Comparison of ENCODE assay signal across 8 cellular contexts in the genomic region with DNA sequence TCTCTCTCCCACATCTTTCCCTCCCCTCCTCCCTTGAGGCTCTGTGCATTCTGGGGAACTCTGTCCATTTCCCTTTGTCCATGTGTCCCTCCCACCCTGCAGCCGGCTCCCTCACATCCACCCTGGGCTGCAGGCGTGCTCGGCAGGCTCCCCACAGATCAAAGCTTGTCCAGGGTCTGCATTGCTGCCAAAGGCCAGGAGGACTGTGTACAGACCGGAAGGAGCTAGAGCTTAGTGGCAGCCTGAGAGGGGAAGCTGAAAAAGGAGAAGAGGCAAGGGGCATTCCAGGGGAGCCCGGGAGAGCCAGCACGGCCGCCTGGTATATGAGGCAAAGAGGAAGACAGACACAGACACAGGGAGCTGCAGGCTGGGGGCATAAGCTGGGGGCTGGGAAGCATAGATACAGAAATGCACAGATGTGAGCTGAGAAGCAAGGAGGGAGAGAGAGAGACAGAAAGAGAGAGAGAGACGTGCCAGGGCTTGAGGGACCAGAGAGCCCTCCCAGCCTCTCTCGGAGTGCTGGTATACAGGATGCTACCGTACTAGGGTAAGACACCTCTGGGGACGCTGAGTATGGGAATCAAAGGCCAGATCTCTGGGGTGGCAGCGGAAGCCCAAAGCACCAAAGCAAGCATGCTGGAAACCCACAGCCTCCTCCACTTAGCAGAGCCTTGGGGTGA. TPM values are rescaled to one million over a fixed set of nuclear protein-coding genes. Genes with fewer than 3 reads are reported as not detected.
DNase-seq lines count a peak whose midpoint lies in the region; ATAC-seq and TF ChIP-seq lines count a peak whose summit lies in the region.

No MANE protein-coding gene starts in this region.

- POLR2A ChIA-PET in activated CD4-positive, alpha-beta memory T cell treated with anti-CD3 and anti-CD28 coated beads, Interleukin-2, amount 10 ng/mL, durations not matched to agents 7 days and 5 days (lab: Charles Lee) = interaction anchor here (0.6 to 7.9 kb wide), 23 partner anchors 8 to 317 kb away, joined by 3 to 153 read pairs (median 5); a partner anchor contains a TSS

- no peak overlapping the region for H3K27ac ChIP-seq in right cardiac atrium (ENCODE audit: low read length)

- no peaks in the 10 kb centered on the region for H3K4me1 ChIP-seq in right cardiac atrium (ENCODE audit: control insufficient read depth, insufficient read depth, low read length)

- H3K36me3 Mint-ChIP-seq in activated CD4-positive, alpha-beta memory T cell treated with anti-CD3 and anti-CD28 coated beads, Interleukin-2, amount 10 ng/mL, durations not matched to agents 7 days and 5 days (ENCODE audit: low read depth) = peaks cover 64% of the 10 kb centered on the region

- intact Hi-C loops in right cardiac atrium (cut with DNase I) = no loop called here

- H3K4me1 Mint-ChIP-seq in activated CD4-positive, alpha-beta memory T cell treated with anti-CD3 and anti-CD28 coated beads, Interleukin-2, amount 10 ng/mL, durations not matched to agents 7 days and 5 days = peaks cover 51% of the 10 kb centered on the region

- H3K9me3 Mint-ChIP-seq in activated CD4-positive, alpha-beta memory T cell treated with anti-CD3 and anti-CD28 coated beads, Interleukin-2, amount 10 ng/mL, durations not matched to agents 7 days and 5 days = no peaks in the 10 kb centered on the region

- H3K4me3 ChIP-seq in right cardiac atrium (ENCODE audit: low read length) = no peak overlapping the region

- peak; percentile 9 to 15 for ATAC-seq in activated CD4-positive, CD25-positive, alpha-beta regulatory T cell treated with anti-CD3 and anti-CD28 coated beads, Interleukin-2, amount 50 U/mL, for 24 hours
- peak; percentile 60 to 67 for ATAC-seq in right cardiac atrium
- ATAC-seq in stimulated activated naive CD8-positive, alpha-beta T cell treated with anti-CD3 and anti-CD28 coated beads, Interleukin-15, Interleukin-2, amounts not matched to agents 100 U/mL and 50 U/mL, for 24 hours = peak; percentile 20

- TF ChIP-seq POLR2A in erythroblast (IDR thresholded peaks at IDR 0.05; ENCODE audit: low read length) = no peak

- CTCF ChIA-PET in activated CD4-positive, alpha-beta memory T cell treated with anti-CD3 and anti-CD28 coated beads, Interleukin-2, amount 10 ng/mL, durations not matched to agents 7 days and 5 days (lab: Charles Lee) = interaction anchor here (1.0 to 5.9 kb wide), 17 partner anchors 9 to 225 kb away, joined by 3 to 53 read pairs (median 5); a partner anchor contains a TSS

- no peaks in the 10 kb centered on the region for H3K9me3 ChIP-seq in right cardiac atrium (ENCODE audit: control insufficient read depth, low read length)

- no peak for DNase-seq in activated CD4-positive, CD25-positive, alpha-beta regulatory T cell treated with anti-CD3 and anti-CD28 coated beads, Interleukin-2, amount 50 U/mL, for 72 hours
- peak; percentile 70 for DNase-seq in activated CD4-positive, alpha-beta memory T cell treated with anti-CD3 and anti-CD28 coated beads, Interleukin-2, amount 10 ng/mL, durations not matched to agents 7 days and 5 days
- DNase-seq in right cardiac atrium (peak in 2 of 3 donors; percentile 74 to 75), NCI-H345 (lab: John Stamatoyannopoulos, UW) (no peak), erythroblast (lab: John Stamatoyannopoulos, UW) (no peak), HuH-7.5 (ENCODE audit: low spot score) (no peak)
- DNase-seq in stimulated activated naive CD8-positive, alpha-beta T cell treated with anti-CD3 and anti-CD28 coated beads, Interleukin-15, Interleukin-2, amounts not matched to agents 100 U/mL and 50 U/mL, for 24 hours = no peak

- no peaks in the 10 kb centered on the region for H3K27me3 ChIP-seq in right cardiac atrium (ENCODE audit: control insufficient read depth, insufficient read depth)

- peak overlapping the region; percentile 90 for H3K27ac Mint-ChIP-seq in activated CD4-positive, alpha-beta memory T cell treated with anti-CD3 and anti-CD28 coated beads, Interleukin-2, amount 10 ng/mL, durations not matched to agents 7 days and 5 days

- WGBS in right cardiac atrium = 25% methylated on average over 12 of the region's 12 CpGs

- H3K27me3 Mint-ChIP-seq in activated CD4-positive, alpha-beta memory T cell treated with anti-CD3 and anti-CD28 coated beads, Interleukin-2, amount 10 ng/mL, durations not matched to agents 7 days and 5 days = no peaks in the 10 kb centered on the region

- H3K4me3 Mint-ChIP-seq in activated CD4-positive, alpha-beta memory T cell treated with anti-CD3 and anti-CD28 coated beads, Interleukin-2, amount 10 ng/mL, durations not matched to agents 7 days and 5 days = peak overlapping the region; percentile 93

RNA-seq across cellular contexts. Expression of a gene that starts 3.3 kb away (rescaled TPM):
- total RNA-seq in activated CD4-positive, alpha-beta memory T cell treated with anti-CD3 and anti-CD28 coated beads, Interleukin-2, amount 10 ng/mL, durations not matched to agents 7 days and 5 days = 100 to 1,000 TPM; 324 to 327 TPM
- total RNA-seq in right cardiac atrium = 10 to 100 TPM; 11.4 to 15.4 (median 13.7) TPM
- polyA plus RNA-seq in right cardiac atrium = 2.5 TPM

RNA-seq across cellular contexts. Expression of a gene that starts 20.3 kb away (rescaled TPM):
- 10 to 100 TPM; 91.9 TPM for total RNA-seq in activated CD4-positive, alpha-beta memory T cell treated with anti-CD3 and anti-CD28 coated beads, Interleukin-2, amount 10 ng/mL, durations not matched to agents 7 days and 5 days
- total RNA-seq in right cardiac atrium = 1 to 10 TPM in 2 of 4 donors, under 1 TPM in 2; 0.28 to 1.1 (median 0.76) TPM
- 0.57 TPM for polyA plus RNA-seq in right cardiac atrium

RNA-seq across cellular contexts. Expression of a gene that starts 26.5 kb away (rescaled TPM):
- 10 to 100 TPM; 47.0 to 49.6 TPM for total RNA-seq in activated CD4-positive, alpha-beta memory T cell treated with anti-CD3 and anti-CD28 coated beads, Interleukin-2, amount 10 ng/mL, durations not matched to agents 7 days and 5 days
- total RNA-seq in right cardiac atrium = 100 to 1,000 TPM; 116 to 161 (median 149) TPM
- 244 TPM for polyA plus RNA-seq in right cardiac atrium

RNA-seq across cellular contexts. Expression of a gene that starts 29.0 kb away (rescaled TPM):
- total RNA-seq in activated CD4-positive, alpha-beta memory T cell treated with anti-CD3 and anti-CD28 coated beads, Interleukin-2, amount 10 ng/mL, durations not matched to agents 7 days and 5 days = not detected
- total RNA-seq in right cardiac atrium = 10 to 100 TPM in 1 of 4 donors, 1 to 10 TPM in 3; 6.8 to 10.9 (median 8.3) TPM
- polyA plus RNA-seq in right cardiac atrium = 6.8 TPM

RNA-seq across cellular contexts. Expression of a gene that starts 35.5 kb away (rescaled TPM):
- total RNA-seq in activated CD4-positive, alpha-beta memory T cell treated with anti-CD3 and anti-CD28 coated beads, Interleukin-2, amount 10 ng/mL, durations not matched to agents 7 days and 5 days = under 1 TPM; 0.18 to 0.68 TPM
- total RNA-seq in right cardiac atrium = 10 to 100 TPM; 15.8 to 25.6 (median 21.1) TPM
- polyA plus RNA-seq in right cardiac atrium = 17.7 TPM

Comparison
In these comparisons a context has a peak if more than half of its experiments do, and no peak if none do; other contexts are left out.
1. ATAC-seq: peak in every context shown above with its lines; median percentile 64 in right cardiac atrium; 20 in stimulated activated naive CD8-positive, alpha-beta T cell treated with anti-CD3 and anti-CD28 coated beads, Interleukin-15, Interleukin-2, amounts not matched to agents 100 U/mL and 50 U/mL, for 24 hours; 12 in activated CD4-positive, CD25-positive, alpha-beta regulatory T cell treated with anti-CD3 and anti-CD28 coated beads, Interleukin-2, amount 50 U/mL, for 24 hours.
2. DNase-seq: peak in activated CD4-positive, alpha-beta memory T cell treated with anti-CD3 and anti-CD28 coated beads, Interleukin-2, amount 10 ng/mL, durations not matched to agents 7 days and 5 days (single experiment) and right cardiac atrium (2 of 3); none in activated CD4-positive, CD25-positive, alpha-beta regulatory T cell treated with anti-CD3 and anti-CD28 coated beads, Interleukin-2, amount 50 U/mL, for 72 hours (single experiment), stimulated activated naive CD8-positive, alpha-beta T cell treated with anti-CD3 and anti-CD28 coated beads, Interleukin-15, Interleukin-2, amounts not matched to agents 100 U/mL and 50 U/mL, for 24 hours (single experiment), NCI-H345 (single experiment), erythroblast (0 of 2) and HuH-7.5 (single experiment).
3. RNA of a gene that starts 3.3 kb away (total RNA-seq): 324 to 327 TPM in activated CD4-positive, alpha-beta memory T cell treated with anti-CD3 and anti-CD28 coated beads, Interleukin-2, amount 10 ng/mL, durations not matched to agents 7 days and 5 days; 11.4 to 15.4 TPM in right cardiac atrium; every median in the first group is over 10 times any median in the second.
4. RNA of a gene that starts 20.3 kb away (total RNA-seq): 91.9 TPM in activated CD4-positive, alpha-beta memory T cell treated with anti-CD3 and anti-CD28 coated beads, Interleukin-2, amount 10 ng/mL, durations not matched to agents 7 days and 5 days; 0.28 to 1.1 TPM in right cardiac atrium; every median in the first group is over 10 times any median in the second.